ENCODE assay signal across 27 cellular contexts in genomic region chr6:74100719-74101287, GRCh38.
DNase-seq lines count a peak whose midpoint lies in the region; ATAC-seq, FAIRE-seq and TF ChIP-seq lines count a peak whose summit lies in the region.
"Had no signal": no experiment of that assay in that cellular context is flagged by ENCODE, and none has a peak within 500 bp of the region (broad histone marks: within the 10 kb centered on the region; RNA-seq: fewer than 3 reads in every experiment).

No MANE protein-coding gene starts in this region.

- H3K27me3 Mint-ChIP-seq in astrocyte (ENCODE audit: low read depth, unreplicated experiment), result no peaks in the 10 kb centered on the region
- H3K27me3 Mint-ChIP-seq: B cell, IgD-negative memory B cell had no signal

- peaks cover 7% of the 10 kb centered on the region for H3K4me1 Mint-ChIP-seq in astrocyte (ENCODE audit: low read depth, unreplicated experiment)
- H3K4me1 Mint-ChIP-seq: B cell, CD14-positive monocyte, GM23338, IgD-negative memory B cell had no signal

- H3K9me3 ChIP-seq in HepG2 (ENCODE audit: low read length) (no peaks in the 10 kb centered on the region), right lobe of liver (no peaks in the 10 kb centered on the region), astrocyte (ENCODE audit: insufficient read depth, low read depth, low read length) (no peaks in the 10 kb centered on the region), smooth muscle cell (replicated peaks; ENCODE audit: low read depth) (no peaks in the 10 kb centered on the region)
- H3K9me3 ChIP-seq: HAP-1 had no signal

- no peak for TF ChIP-seq RAD21 in HepG2 (CRISPR knock-in tag; IDR thresholded peaks at IDR 0.05)

- H3F3A ChIP-seq in smooth muscle cell (ENCODE audit: low read depth), result no peaks in the 10 kb centered on the region

- H3K36me3 ChIP-seq in HepG2 (replicated peaks in 1 of 2; ENCODE audit: control insufficient read depth in 1 of 2, insufficient read depth in 2 of 2, low read length in 2 of 2) (no peaks in the 10 kb centered on the region), right lobe of liver (no peaks in the 10 kb centered on the region), astrocyte (ENCODE audit: insufficient read depth, low read length) (no peaks in the 10 kb centered on the region), smooth muscle cell (ENCODE audit: low read depth) (no peaks in the 10 kb centered on the region)
- H3K36me3 ChIP-seq: HAP-1, SJCRH30 had no signal

- no TSS peak for BruUV-seq in HepG2 (replicated peaks; lab: Mats Ljungman, UMichigan)

- intact Hi-C loops in HepG2 (cut with micrococcal nuclease; ENCODE audit: unreplicated experiment), result no loop called here
- intact Hi-C loops in right lobe of liver (cut with DNase I), result no loop called here

- H2AFZ ChIP-seq in HepG2 (ENCODE audit: low read length) (no peak overlapping the region), astrocyte (ENCODE audit: low read depth, low read length) (no peak overlapping the region), smooth muscle cell (ENCODE audit: low read depth) (peak overlapping the region; percentile 36)
- H2AFZ ChIP-seq: GM23338 had no signal

- CTCF ChIA-PET in HepG2 (lab: Yijun Ruan, JAX; ENCODE audit: low intra/inter-chr PET ratio, low total read pairs), result no interaction called here

- H3K27ac ChIP-seq in HepG2 (ENCODE audit: extremely low read length, insufficient read depth, low read length) (no peak overlapping the region), right lobe of liver (no peak overlapping the region), astrocyte (ENCODE audit: low read depth, low read length) (no peak overlapping the region), smooth muscle cell (ENCODE audit: low read depth) (no peak overlapping the region)
- H3K27ac ChIP-seq: 22Rv1, SJCRH30 had no signal

- no peaks in the 10 kb centered on the region for H3K79me2 ChIP-seq in HepG2 (ENCODE audit: insufficient read depth, low read length)
- no peaks in the 10 kb centered on the region for H3K79me2 ChIP-seq in astrocyte (ENCODE audit: insufficient read depth, low read length)
- H3K79me2 ChIP-seq in smooth muscle cell (ENCODE audit: low read depth), result no peaks in the 10 kb centered on the region

- in situ Hi-C loops in HepG2 (cut with HindIII; ENCODE audit: extremely low pct_ligation_motif_present, low pct_unique_long_range_greater_than_20kb), result no loop called here
- in situ Hi-C loops in GM13976 (cut with MboI; ENCODE audit: low sequenced_read_pairs, unreplicated experiment), result no loop called here

- FAIRE-seq in HepG2 (lab: Jason Lieb, UNC) (no peak), astrocyte (lab: Jason Lieb, UNC) (no peak)
- FAIRE-seq: GM12878, HTR-8/SVneo, RCC 7860 had no signal

- H3K4me1 ChIP-seq in HepG2 (ENCODE audit: insufficient read depth, low read length), result no peaks in the 10 kb centered on the region
- H3K4me1 ChIP-seq in right lobe of liver, result no peaks in the 10 kb centered on the region
- H3K4me1 ChIP-seq in astrocyte (ENCODE audit: insufficient read depth, low read length), result no peaks in the 10 kb centered on the region
- no peaks in the 10 kb centered on the region for H3K4me1 ChIP-seq in smooth muscle cell (ENCODE audit: low read depth)
- H3K4me1 ChIP-seq: HAP-1, SJCRH30 had no signal

- no peak for TF ChIP-seq EP300 in HepG2 (IDR thresholded peaks at IDR 0.05; ENCODE audit: low read depth in 2 of 2, low read length in 2 of 2)
- no peak for TF ChIP-seq EP300 in HepG2 (CRISPR knock-in tag; IDR thresholded peaks at IDR 0.05; ENCODE audit: borderline replicate concordance)

- H3K4me2 ChIP-seq in HepG2 (ENCODE audit: low read depth, low read length), result no peak overlapping the region
- H3K4me2 ChIP-seq in astrocyte (ENCODE audit: low read length), result no peak overlapping the region
- peak overlapping the region; percentile 10 for H3K4me2 ChIP-seq in smooth muscle cell
- H3K4me2 ChIP-seq: GM23338 had no signal

- H3K27me3 ChIP-seq in HepG2 (ENCODE audit: control insufficient read depth in 1 of 2, insufficient read depth in 2 of 2, low read length in 2 of 2) (no peaks in the 10 kb centered on the region), right lobe of liver (no peaks in the 10 kb centered on the region), astrocyte (ENCODE audit: insufficient read depth, low read length) (no peaks in the 10 kb centered on the region), smooth muscle cell (ENCODE audit: low read depth) (peaks cover 7% of the 10 kb centered on the region)
- H3K27me3 ChIP-seq: SJCRH30 had no signal

- no peak for TF ChIP-seq POLR2A in HepG2 (IDR thresholded peaks at IDR 0.05; ENCODE audit: insufficient read depth in 1 of 2, low read depth in 2 of 2, low read length in 2 of 2)
- no peak for TF ChIP-seq POLR2A in right lobe of liver (IDR thresholded peaks at IDR 0.05)

- no peak for TF ChIP-seq CTCF in HepG2 (CRISPR knock-in tag; IDR thresholded peaks at IDR 0.05)
- no peak for TF ChIP-seq CTCF in right lobe of liver (IDR thresholded peaks at IDR 0.05)
- no peak for TF ChIP-seq CTCF in astrocyte (IDR thresholded peaks at IDR 0.05; ENCODE audit: insufficient read depth, low read depth, low read length)
- TF ChIP-seq CTCF in smooth muscle cell (IDR thresholded peaks at IDR 0.05; ENCODE audit: borderline replicate concordance, insufficient read depth, poor library complexity, severe bottlenecking), result no peak
- no peak for TF ChIP-seq CTCF in GM13976 (IDR thresholded peaks at IDR 0.05; ENCODE audit: borderline replicate concordance, control extremely low read depth, extremely low read depth, insufficient read depth, missing control alignments)

- POLR2A ChIA-PET in HepG2 (lab: Yijun Ruan, JAX), result no interaction called here

- H3K9me3 Mint-ChIP-seq in astrocyte (ENCODE audit: unreplicated experiment), result peaks cover 1% of the 10 kb centered on the region
- H3K9me3 Mint-ChIP-seq: CD14-positive monocyte, GM23338 had no signal

- H3K9ac ChIP-seq in HepG2 (ENCODE audit: insufficient read depth, low read depth, low read length), result no peak overlapping the region
- H3K9ac ChIP-seq in astrocyte (ENCODE audit: low read length), result no peak overlapping the region
- no peak overlapping the region for H3K9ac ChIP-seq in smooth muscle cell (ENCODE audit: low read depth)

- no peak overlapping the region for H3K4me3 ChIP-seq in HepG2 (replicated peaks in 1 of 3; ENCODE audit: insufficient read depth in 1 of 3, low read depth in 2 of 3, low read length in 3 of 3)
- H3K4me3 ChIP-seq in right lobe of liver, result no peak overlapping the region
- no peak overlapping the region for H3K4me3 ChIP-seq in astrocyte (ENCODE audit: insufficient read depth, low read depth, low read length)
- H3K4me3 ChIP-seq in smooth muscle cell, result no peak overlapping the region
- H3K4me3 ChIP-seq: GM12878, GM23338, HAP-1, SJCRH30 had no signal

- H3K36me3 Mint-ChIP-seq in astrocyte (ENCODE audit: low read depth, unreplicated experiment), result no peaks in the 10 kb centered on the region
- H3K36me3 Mint-ChIP-seq: CD14-positive monocyte, IgD-negative memory B cell had no signal

- DNase-seq in HepG2 (ENCODE audit: low spot score), result no peak
- DNase-seq in right lobe of liver, result no peak
- DNase-seq in astrocyte (ENCODE audit: low read depth), result no peak
- DNase-seq in fibroblast of gingiva (ENCODE audit: low read depth), result peak; percentile 6
- DNase-seq in smooth muscle cell (lab: John Stamatoyannopoulos, UW; ENCODE audit: unreplicated experiment), result no peak
- DNase-seq in DMS153 (lab: John Stamatoyannopoulos, UW), result no peak
- DNase-seq in NCI-H2081 treated with DMSO at 0.1 percent for 48 hours (lab: John Stamatoyannopoulos, UW), result no peak
- no peak for DNase-seq in GM13976 (ENCODE audit: low spot score)
- DNase-seq: DMS53, Karpas-422, MV-4-11, NCI-H1105 treated with DMSO at 0.1 percent for 48 hours, NCI-H2029 treated with DMSO at 0.1 percent for 48 hours, NCI-H2171, NCI-H446, NCI-H526, OCI-M1, SJCRH30 had no signal

- H3K27ac Mint-ChIP-seq in astrocyte (ENCODE audit: unreplicated experiment), result peak overlapping the region; percentile 44
- H3K27ac Mint-ChIP-seq: B cell, CD14-positive monocyte, GM23338, IgD-negative memory B cell had no signal

- no peak overlapping the region for H3K4me3 Mint-ChIP-seq in astrocyte (ENCODE audit: unreplicated experiment)
- H3K4me3 Mint-ChIP-seq: B cell, CD14-positive monocyte, GM23338, IgD-negative memory B cell had no signal

- ATAC-seq in HepG2, result no peak
- no peak for ATAC-seq in right lobe of liver
- ATAC-seq: GM12878, GM23338 had no signal

- H4K20me1 ChIP-seq in HepG2 (ENCODE audit: insufficient read depth, low read length) (no peaks in the 10 kb centered on the region), astrocyte (ENCODE audit: insufficient read depth, low read length) (no peaks in the 10 kb centered on the region), smooth muscle cell (ENCODE audit: low read depth) (no peaks in the 10 kb centered on the region)

TF ChIP-seq in HepG2, 621 proteins besides CTCF, POLR2A, EP300 and RAD21:
- TF ChIP-seq ZNF547 (CRISPR knock-in tag; IDR thresholded peaks at IDR 0.05), result no peak
- TF ChIP-seq MAFK (conservative IDR thresholded peaks at IDR 0.05 in 1 of 2, IDR thresholded peaks at IDR 0.05 in 1 of 2; ENCODE audit: low read length in 2 of 2), result peak; percentile 46 to 76; a peak in 3 of 4 replicates
